In genomic region chr11:48073031-48073861, GRCh38 we compare ENCODE assay signal across 1 cellular context.
TF ChIP-seq lines count a peak whose summit lies in the region.

No MANE protein-coding gene starts in this region.

TF ChIP-seq in GM23338, 12 proteins besides CTCF, POLR2A, EP300 and RAD21 (continued from another document):
- TF ChIP-seq ETS1 (IDR thresholded peaks at IDR 0.05), result no peak
- TF ChIP-seq JUNB (IDR thresholded peaks at IDR 0.05; ENCODE audit: unreplicated experiment), result no peak
- no peak for TF ChIP-seq STAT1 (IDR thresholded peaks at IDR 0.05; ENCODE audit: unreplicated experiment)
- TF ChIP-seq POLR2AphosphoS5 (IDR thresholded peaks at IDR 0.05; ENCODE audit: low read depth), result no peak
- no peak for TF ChIP-seq REST (IDR thresholded peaks at IDR 0.05; ENCODE audit: unreplicated experiment)
- no peak for TF ChIP-seq NANOG (IDR thresholded peaks at IDR 0.05; ENCODE audit: borderline replicate concordance)
- TF ChIP-seq ZNF462 (CRISPR knock-in tag; IDR thresholded peaks at IDR 0.05), result no peak
- no peak for TF ChIP-seq ZNF114 (CRISPR knock-in tag; IDR thresholded peaks at IDR 0.05)
- no peak for TF ChIP-seq EZH2phosphoT487 (IDR thresholded peaks at IDR 0.05; ENCODE audit: unreplicated experiment)
- no peak for TF ChIP-seq EZH2 (IDR thresholded peaks at IDR 0.05; ENCODE audit: low read depth, unreplicated experiment)
